8 cellular contexts compared by ENCODE assay signal in the genomic region with DNA sequence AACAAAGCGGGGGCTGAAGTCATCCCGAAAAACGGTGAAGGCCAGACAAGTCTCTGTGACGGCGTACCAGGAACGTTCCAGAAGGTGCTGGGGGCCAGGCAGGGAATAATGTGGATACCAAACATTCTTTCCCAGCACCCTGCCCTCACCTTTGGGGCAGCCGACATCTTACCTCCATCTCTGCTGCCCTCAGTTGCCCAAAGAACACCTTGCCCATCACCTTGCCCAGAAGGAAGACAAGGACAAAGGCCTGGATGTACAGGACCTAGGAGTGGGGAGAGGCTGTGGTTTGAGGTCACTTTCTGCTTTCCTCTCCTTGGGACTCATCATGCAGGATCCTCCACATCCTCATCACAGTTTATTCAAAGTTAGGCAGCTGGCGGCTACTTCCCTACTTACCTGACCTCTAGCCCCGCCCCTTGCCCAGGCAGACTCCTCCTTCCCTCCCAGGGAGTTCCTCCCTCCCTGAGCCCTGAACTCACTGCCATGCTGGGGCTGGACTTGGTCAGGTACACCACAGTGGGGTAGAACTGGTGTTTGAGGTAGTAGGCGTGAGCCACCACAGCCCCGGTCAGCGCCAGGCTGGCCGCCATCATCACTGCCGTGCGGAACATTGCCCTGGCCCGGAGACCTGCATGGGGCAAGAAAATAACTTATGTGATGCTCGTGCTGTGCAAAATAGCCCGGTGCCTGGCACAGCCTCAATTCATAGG. TPM values are rescaled to one million over a fixed set of nuclear protein-coding genes. Genes with fewer than 3 reads are reported as not detected.
DNase-seq lines count a peak whose midpoint lies in the region; ATAC-seq and TF ChIP-seq lines count a peak whose summit lies in the region.

No MANE protein-coding gene starts in this region.

- peaks cover 0 to 35% of the 10 kb centered on the region in 2 donors for H3K4me1 ChIP-seq in right atrium auricular region

- TF ChIP-seq POLR2A in GM18505 (IDR thresholded peaks at IDR 0.05; ENCODE audit: borderline replicate concordance, extremely low read depth, insufficient read depth, insufficient read length), result peak; percentile 66

- no peaks in the 10 kb centered on the region for H3K9me3 ChIP-seq in right atrium auricular region

- peak overlapping the region; percentile 97 for H3K27ac ChIP-seq in right atrium auricular region

- TF ChIP-seq CTCF in right atrium auricular region (IDR thresholded peaks at IDR 0.05), result no peak

- H3K4me3 ChIP-seq in right atrium auricular region, result peak overlapping the region; percentile 99 to 100
- peak overlapping the region; percentile 95 for H3K4me3 ChIP-seq in skeletal muscle cell (ENCODE audit: low read depth, low read length)

- H3K36me3 ChIP-seq in right atrium auricular region, result peaks cover 47% of the 10 kb centered on the region

- no peaks in the 10 kb centered on the region for H3K27me3 ChIP-seq in right atrium auricular region

- DNase-seq in NCI-H1105 treated with DMSO at 0.1 percent for 48 hours (lab: John Stamatoyannopoulos, UW) (peak; percentile 29), right atrium auricular region (ENCODE audit: low spot score) (no peak), skeletal muscle cell (ENCODE audit: low read depth) (no peak), medulla oblongata (ENCODE audit: extremely low spot score) (no peak)
- peak; percentile 85 for DNase-seq in activated effector memory CD4-positive, alpha-beta T cell treated with anti-CD3 and anti-CD28 coated beads, Interleukin-2, amount 50 U/mL, for 16 hours

- ATAC-seq in GM18505 (IDR thresholded peaks at IDR 0.05; ENCODE audit: unreplicated experiment), result no peak
- no peak for ATAC-seq in GM21367 (IDR thresholded peaks at IDR 0.05; ENCODE audit: unreplicated experiment)
- no peak for ATAC-seq in GM19351 (IDR thresholded peaks at IDR 0.05; ENCODE audit: unreplicated experiment)

RNA-seq across cellular contexts. Expression of a gene that starts 1.2 kb away (rescaled TPM):
- 10 to 100 TPM; 29.1 to 52.0 TPM for total RNA-seq in right atrium auricular region

RNA-seq across cellular contexts. Expression of a gene that starts 11.0 kb away (rescaled TPM):
- 10 to 100 TPM; 38.8 to 47.8 TPM for total RNA-seq in right atrium auricular region

RNA-seq across cellular contexts. Expression of a gene that starts 11.2 kb away (rescaled TPM):
- 100 to 1,000 TPM; 361 to 585 TPM for total RNA-seq in right atrium auricular region

RNA-seq across cellular contexts. Expression of a gene that starts 15.6 kb away (rescaled TPM):
- total RNA-seq in right atrium auricular region, result 10 to 100 TPM in 1 of 2 donors, 1 to 10 TPM in 1; 8.7 to 12.0 TPM

RNA-seq across cellular contexts. Expression of a gene that starts 21.5 kb away (rescaled TPM):
- 100 to 1,000 TPM; 134 to 199 TPM for total RNA-seq in right atrium auricular region

Comparison
In these comparisons a context has a peak if more than half of its experiments do, and no peak if none do; other contexts are left out.
1. DNase-seq: peak in NCI-H1105 treated with DMSO at 0.1 percent for 48 hours (single experiment) and activated effector memory CD4-positive, alpha-beta T cell treated with anti-CD3 and anti-CD28 coated beads, Interleukin-2, amount 50 U/mL, for 16 hours (single experiment); none in right atrium auricular region (single experiment), skeletal muscle cell (single experiment) and medulla oblongata (single experiment).